ENCODE assay signal across 26 cellular contexts in genomic region chr14:51079085-51079484, GRCh38. TPM values are rescaled to one million over a fixed set of nuclear protein-coding genes. Genes with fewer than 3 reads are reported as not detected.
DNase-seq lines count a peak whose midpoint lies in the region; ATAC-seq and TF ChIP-seq lines count a peak whose summit lies in the region.
"Had no signal": no experiment of that assay in that cellular context is flagged by ENCODE, and none has a peak within 500 bp of the region (broad histone marks: within the 10 kb centered on the region; RNA-seq: fewer than 3 reads in every experiment).

No MANE protein-coding gene starts in this region.

- no peak for TF ChIP-seq CTCF in breast epithelium (IDR thresholded peaks at IDR 0.05)
- no peak for TF ChIP-seq CTCF in fibroblast of the aortic adventitia (IDR thresholded peaks at IDR 0.05; ENCODE audit: insufficient read depth, low read length)

- peak; percentile 11 to 50 for DNase-seq in AML-193 (lab: John Stamatoyannopoulos, UW)
- peak; percentile 43 for DNase-seq in NCI-H1105 treated with DMSO at 0.1 percent for 48 hours (lab: John Stamatoyannopoulos, UW)
- no peak for DNase-seq in breast epithelium (ENCODE audit: low spot score in 2 of 2)
- DNase-seq in fibroblast of the aortic adventitia (ENCODE audit: low read depth) = peak; percentile 24
- no peak for DNase-seq in C1 segment of cervical spinal cord (lab: John Stamatoyannopoulos, UW)
- DNase-seq in NCI-H1436 (lab: John Stamatoyannopoulos, UW) = no peak
- DNase-seq: activated CD4-positive, alpha-beta memory T cell treated with anti-CD3 and anti-CD28 coated beads, Interleukin-2, amount 10 ng/mL, durations not matched to agents 7 days and 5 days; activated CD4-positive, CD25-positive, alpha-beta regulatory T cell treated with anti-CD3 and anti-CD28 coated beads, Interleukin-2, amount 50 U/mL, for 72 hours; activated naive CD4-positive, alpha-beta T cell; activated T-cell treated with anti-CD3 and anti-CD28 coated beads for 4 hours; dermis blood vessel endothelial cell; Karpas-422; left lung; naive thymus-derived CD8-positive, alpha-beta T cell; NCI-H2227 treated with DMSO at 0.1 percent for 48 hours; NCI-H774; Peyer's patch; spleen; stimulated activated CD4-positive, alpha-beta T cell treated with anti-CD3 and anti-CD28 coated beads, Interleukin-2, amount 100 ng/mL, for 48 hours; T-cell had no signal

- intact Hi-C loops in breast epithelium (cut with DNase I; ENCODE audit: low total_unique reads) = no loop called here

- peaks cover 0 to 4% of the 10 kb centered on the region in 2 donors for H3K4me1 ChIP-seq in breast epithelium
- H3K4me1 ChIP-seq: BLaER1, Peyer's patch had no signal

- ATAC-seq in HG02981 (IDR thresholded peaks at IDR 0.05; ENCODE audit: unreplicated experiment) (no peak), GM18867 (IDR thresholded peaks at IDR 0.05; ENCODE audit: unreplicated experiment) (no peak)
- ATAC-seq: left lung; naive thymus-derived CD8-positive, alpha-beta T cell; stimulated activated memory B cell treated with anti-CD40 and anti-IgM and Interleukin-4, amounts not matched to agents 10 μg/mL and 1 μg/mL and 100 μg/mL, for 72 hours; T-cell had no signal

- peak overlapping the region; percentile 40 to 67 for H3K27ac ChIP-seq in breast epithelium
- H3K27ac ChIP-seq: BLaER1, cardiac muscle cell, left lung, Peyer's patch, spleen had no signal

- no peaks in the 10 kb centered on the region for H3K27me3 ChIP-seq in breast epithelium
- H3K27me3 ChIP-seq: BLaER1, cardiac muscle cell, left lung, Peyer's patch, spleen had no signal

- no peak overlapping the region for H3K4me3 ChIP-seq in breast epithelium
- no peak overlapping the region for H3K4me3 ChIP-seq in fibroblast of the aortic adventitia (ENCODE audit: low read depth, low read length)
- H3K4me3 ChIP-seq: BLaER1, cardiac muscle cell, left lung, Peyer's patch, spleen had no signal

- no peaks in the 10 kb centered on the region for H3K36me3 ChIP-seq in breast epithelium
- H3K36me3 ChIP-seq: BLaER1, cardiac muscle cell, left lung, Peyer's patch, spleen had no signal

- no peak for TF ChIP-seq POLR2A in breast epithelium (IDR thresholded peaks at IDR 0.05)

- H3K9me3 ChIP-seq in breast epithelium = no peaks in the 10 kb centered on the region
- H3K9me3 ChIP-seq: BLaER1, left lung, Peyer's patch, spleen had no signal

RNA-seq across cellular contexts. Expression of gene TRIM9, which starts 15.8 kb away (rescaled TPM):
- total RNA-seq in breast epithelium = 1 to 10 TPM; 2.9 to 5.2 (median 4.6) TPM
- total RNA-seq in fibroblast of the aortic adventitia (ENCODE audit: low replicate concordance) = 0.49 and 1.6 TPM in 2 replicates
- total RNA-seq: dermis blood vessel endothelial cell, endothelial cell of umbilical vein had no signal

Comparison
In these comparisons a context has a peak if more than half of its experiments do, and no peak if none do; other contexts are left out.
1. DNase-seq: peak in AML-193 (2 of 2), NCI-H1105 treated with DMSO at 0.1 percent for 48 hours (single experiment) and fibroblast of the aortic adventitia (single experiment); none in breast epithelium (0 of 2), C1 segment of cervical spinal cord (0 of 14) and NCI-H1436 (single experiment).